Comparison of ENCODE assay signal across 18 cellular contexts in genomic region chr13:47632311-47632710, GRCh38.
"Had no signal": no experiment of that assay in that cellular context is flagged by ENCODE, and none has a peak within 500 bp of the region (broad histone marks: within the 10 kb centered on the region; RNA-seq: fewer than 3 reads in every experiment).

No MANE protein-coding gene starts in this region.

- ATAC-seq: activated CD8-positive, alpha-beta memory T cell treated with anti-CD3 and anti-CD28 coated beads, Interleukin-2, amount 10 ng/mL, durations not matched to agents 7 days and 5 days; gastroesophageal sphincter; heart right ventricle; left cardiac atrium; natural killer cell treated with Interleukin-12 subunit alpha and Interleukin-12 subunit beta and Interleukin-15 and Interleukin-18, amount 100 ng/mL, for 72 hours; stimulated activated memory B cell treated with anti-CD40 and anti-IgM and Interleukin-4, amounts not matched to agents 10 μg/mL and 1 μg/mL and 100 μg/mL, for 72 hours had no signal

- H3K4me3 ChIP-seq: esophagus muscularis mucosa, gastroesophageal sphincter, heart right ventricle, testis had no signal

- DNase-seq: activated CD4-positive, alpha-beta memory T cell treated with anti-CD3 and anti-CD28 coated beads, Interleukin-2, amount 10 ng/mL, durations not matched to agents 7 days and 5 days; activated CD4-positive, alpha-beta T cell treated with anti-CD3 and anti-CD28 coated beads for 48 hours; activated CD4-positive, CD25-positive, alpha-beta regulatory T cell; activated CD8-positive, alpha-beta memory T cell treated with anti-CD3 and anti-CD28 coated beads, Interleukin-2, amount 10 ng/mL, durations not matched to agents 7 days and 5 days; activated naive CD8-positive, alpha-beta T cell treated with anti-CD3 and anti-CD28 coated beads for 36 hours; amniotic stem cell; effector CD8-positive, alpha-beta T cell; heart right ventricle; left cardiac atrium; occipital lobe; retina; stimulated activated CD4-positive, alpha-beta T cell treated with anti-CD3 and anti-CD28 coated beads, Interleukin-2, amount 100 ng/mL, for 48 hours; testis had no signal

- H3K27me3 ChIP-seq: esophagus muscularis mucosa, heart right ventricle, testis had no signal

- H3K27ac ChIP-seq: esophagus muscularis mucosa, gastroesophageal sphincter, heart right ventricle, testis had no signal

- H3K4me1 ChIP-seq: esophagus muscularis mucosa, gastroesophageal sphincter, heart right ventricle, testis had no signal

- FAIRE-seq: endothelial cell of umbilical vein had no signal

- H3K36me3 ChIP-seq: esophagus muscularis mucosa, gastroesophageal sphincter, heart right ventricle had no signal

- H3K9me3 ChIP-seq: testis had no signal
